In genomic region chr2:61425605-61426155, GRCh38 we compare ENCODE assay signal across 7 cellular contexts. TPM values are rescaled to one million over a fixed set of nuclear protein-coding genes. Genes with fewer than 3 reads are reported as not detected.
DNase-seq lines count a peak whose midpoint lies in the region; ATAC-seq and TF ChIP-seq lines count a peak whose summit lies in the region.

No MANE protein-coding gene starts in this region.

- ATAC-seq in GM18867 (IDR thresholded peaks at IDR 0.05; ENCODE audit: unreplicated experiment): peak; percentile 2
- ATAC-seq in HG02678 (IDR thresholded peaks at IDR 0.05; ENCODE audit: unreplicated experiment): peak; percentile 15

- H3K36me3 ChIP-seq in neuronal stem cell (replicated peaks in 1 of 2; ENCODE audit: control insufficient read depth in 2 of 2, insufficient read depth in 2 of 2, low read length in 2 of 2) (no peaks in the 10 kb centered on the region), breast epithelium (no peaks in the 10 kb centered on the region)

- H3K27me3 ChIP-seq in neuronal stem cell (ENCODE audit: control insufficient read depth in 3 of 3, insufficient read depth in 3 of 3, low read depth in 1 of 3, low read length in 3 of 3) (no peaks in the 10 kb centered on the region), breast epithelium (no peaks in the 10 kb centered on the region)

- H3K23ac ChIP-seq in neuronal stem cell (ENCODE audit: low read depth, low read length, poor library complexity): no peak overlapping the region

- no peak overlapping the region for H2BK15ac ChIP-seq in neuronal stem cell (ENCODE audit: low read length)

- H4K8ac ChIP-seq in neuronal stem cell (ENCODE audit: low read depth, low read length): no peak overlapping the region

- TF ChIP-seq CTCF in VCaP (conservative IDR thresholded peaks at IDR 0.05) (no peak), breast epithelium (IDR thresholded peaks at IDR 0.05) (no peak)

- H3K9me3 ChIP-seq in neuronal stem cell (replicated peaks in 1 of 2; ENCODE audit: control insufficient read depth in 2 of 2, insufficient read depth in 1 of 2, low read depth in 1 of 2, low read length in 2 of 2) (peaks cover 0 to 3% of the 10 kb centered on the region in 2 donors), breast epithelium (no peaks in the 10 kb centered on the region)

- no peak overlapping the region for H3K4ac ChIP-seq in neuronal stem cell (ENCODE audit: low read length)

- H3K18ac ChIP-seq in neuronal stem cell (ENCODE audit: low read length): peak overlapping the region; percentile 8

- DNase-seq in neuronal stem cell (ENCODE audit: low spot score): no peak
- DNase-seq in breast epithelium (ENCODE audit: low spot score in 2 of 2): no peak
- DNase-seq in DMS153 (lab: John Stamatoyannopoulos, UW): no peak
- no peak for DNase-seq in NOMO-1 treated with dmso at 0.1 percent for 144 hours (lab: John Stamatoyannopoulos, UW; ENCODE audit: unreplicated experiment)

- H3K27ac ChIP-seq in VCaP (peak overlapping the region; percentile 55; the same call in 1 of the 2 replicates), neuronal stem cell (replicated peaks; ENCODE audit: low read length) (no peak overlapping the region), breast epithelium (no peak overlapping the region)

- no peak overlapping the region for H4K91ac ChIP-seq in neuronal stem cell (ENCODE audit: low read depth, low read length, poor library complexity)

- H2BK5ac ChIP-seq in neuronal stem cell (ENCODE audit: low read length): no peak overlapping the region

- H3K9ac ChIP-seq in neuronal stem cell (ENCODE audit: low read depth, low read length, poor library complexity): no peak overlapping the region

- H3K79me1 ChIP-seq in neuronal stem cell (ENCODE audit: low read depth, low read length): peaks cover 2% of the 10 kb centered on the region

- H3K4me3 ChIP-seq in neuronal stem cell (ENCODE audit: low read length in 2 of 2) (no peak overlapping the region), breast epithelium (no peak overlapping the region)

- H3K4me1 ChIP-seq in neuronal stem cell (ENCODE audit: control insufficient read depth in 2 of 2, insufficient read depth in 1 of 2, low read depth in 1 of 2, low read length in 2 of 2): no peaks in the 10 kb centered on the region
- H3K4me1 ChIP-seq in breast epithelium: no peaks in the 10 kb centered on the region

- H3K14ac ChIP-seq in neuronal stem cell (ENCODE audit: low read length): peak overlapping the region; percentile 25

- intact Hi-C loops in breast epithelium (cut with DNase I; ENCODE audit: low total_unique reads): no loop called here

- no peak for TF ChIP-seq POLR2A in breast epithelium (IDR thresholded peaks at IDR 0.05)

- H2BK120ac ChIP-seq in neuronal stem cell (ENCODE audit: low read depth, low read length): no peak overlapping the region

- H2BK12ac ChIP-seq in neuronal stem cell (ENCODE audit: low read length): no peak overlapping the region

- no peak overlapping the region for H2AFZ ChIP-seq in neuronal stem cell (ENCODE audit: low read length)

- no CpG with 5 or more reads among the region's 6 CpGs for WGBS in neuronal stem cell (ENCODE audit: extremely low coverage in 2 of 2, insufficient read length in 2 of 2, insufficient replicate concordance in 1 of 2), 2 donors

- H3K4me2 ChIP-seq in neuronal stem cell (ENCODE audit: insufficient read depth, low read length, poor library complexity, severe bottlenecking): no peak overlapping the region

- no peak overlapping the region for H2AK5ac ChIP-seq in neuronal stem cell (ENCODE audit: low read depth, low read length)

RNA-seq across cellular contexts. Expression of gene USP34, which starts 45.2 kb away (rescaled TPM):
- polyA plus RNA-seq in neuronal stem cell (2013, experiment 1 of 2): 40.9 TPM
- polyA plus RNA-seq in neuronal stem cell (2013, experiment 2 of 2): 40.8 TPM
- total RNA-seq in breast epithelium: 100 to 1,000 TPM; 148 to 260 (median 189) TPM
